In genomic region chr1:79745928-79746327, GRCh38 we compare ENCODE assay signal across 30 cellular contexts.
A peak's percentile ranks its signal among the peaks of the same experiment; 100 is the strongest.
DNase-seq lines count a peak whose midpoint lies in the region; ATAC-seq, FAIRE-seq and TF ChIP-seq lines count a peak whose summit lies in the region.
"Had no signal": no experiment of that assay in that cellular context is flagged by ENCODE, and none has a peak within 500 bp of the region (broad histone marks: within the 10 kb centered on the region; RNA-seq: fewer than 3 reads in every experiment).

No MANE protein-coding gene starts in this region.

- H3K36me3 ChIP-seq in IMR-90 (ENCODE audit: control insufficient read depth, insufficient read depth, low read length) (no peaks in the 10 kb centered on the region), Panc1 (ENCODE audit: control insufficient read depth, insufficient read depth, low read length) (no peaks in the 10 kb centered on the region), ovary (no peaks in the 10 kb centered on the region)
- H3K36me3 ChIP-seq: colonic mucosa, gastroesophageal sphincter, Peyer's patch, uterus had no signal

- H4K20me1 ChIP-seq in IMR-90 (ENCODE audit: insufficient read depth, low read length), result no peaks in the 10 kb centered on the region

- no peak overlapping the region for H4K91ac ChIP-seq in IMR-90 (ENCODE audit: insufficient read depth, low read depth, low read length)

- no peak overlapping the region for H4K5ac ChIP-seq in IMR-90 (ENCODE audit: low read depth, low read length)

- CTCF ChIA-PET in A549 (lab: Yijun Ruan, JAX), result no interaction called here
- CTCF ChIA-PET in IMR-90 (lab: Yijun Ruan, JAX), result no interaction called here
- CTCF ChIA-PET in Panc1 (lab: Charles Lee), result no interaction called here

- no peak for TF ChIP-seq EP300 in A549 (IDR thresholded peaks at IDR 0.05)
- no peak for TF ChIP-seq EP300 in ovary (IDR thresholded peaks at IDR 0.05)

- H4K8ac ChIP-seq in IMR-90 (ENCODE audit: low read depth in 2 of 2, low read length in 2 of 2), result no peak overlapping the region

- no TSS peak for BruUV-seq in IMR-90 (replicated peaks; lab: Mats Ljungman, UMichigan)
- BruUV-seq in Panc1 (replicated peaks; lab: Mats Ljungman, UMichigan), result no TSS peak

- H3K36me3 Mint-ChIP-seq in activated T-helper 1 cell treated with anti-CD3 and anti-CD28 coated beads, Interleukin-12 subunit alpha, Interleukin-12 subunit beta, Interleukin-2, Interleukin-4 antibody, amounts not matched to agents 30 ng/mL and 10 ng/mL and 1 ng/mL, durations not matched to agents 14 hours and 24 hours and 36 hours (ENCODE audit: low read depth), result no peaks in the 10 kb centered on the region
- H3K36me3 Mint-ChIP-seq: activated naive CD4-positive, alpha-beta T cell treated with anti-CD3 and anti-CD28 coated beads, Interleukin-2, amount 10 ng/mL, durations not matched to agents 7 days and 5 days; CD4-positive, alpha-beta memory T cell; IgD-negative memory B cell; naive thymus-derived CD4-positive, alpha-beta T cell had no signal

- H2BK5ac ChIP-seq in IMR-90 (ENCODE audit: low read depth, low read length, poor library complexity, severe bottlenecking), result no peak overlapping the region

- H3K9me3 ChIP-seq in A549 (no peaks in the 10 kb centered on the region), IMR-90 (ENCODE audit: control insufficient read depth, insufficient read depth, low read length) (no peaks in the 10 kb centered on the region), Panc1 (ENCODE audit: control insufficient read depth, insufficient read depth, low read depth, low read length) (no peaks in the 10 kb centered on the region; the same call in 1 of the 2 replicates), ovary (no peaks in the 10 kb centered on the region)
- H3K9me3 ChIP-seq: colonic mucosa, gastroesophageal sphincter, Peyer's patch, psoas muscle, testis, uterus had no signal

- H3K27me3 ChIP-seq in IMR-90 (ENCODE audit: control insufficient read depth, insufficient read depth, low read length) (no peaks in the 10 kb centered on the region), Panc1 (ENCODE audit: control insufficient read depth, insufficient read depth, low read length) (no peaks in the 10 kb centered on the region), ovary (no peaks in the 10 kb centered on the region)
- H3K27me3 ChIP-seq: colonic mucosa, gastroesophageal sphincter, Peyer's patch, testis, uterus had no signal

- H3K18ac ChIP-seq in IMR-90 (ENCODE audit: low read depth, low read length), result no peak overlapping the region

- dilution Hi-C loops in IMR-90 (cut with HindIII; ENCODE audit: low sequenced_read_pairs, unreplicated experiment), result no loop called here

- no peak overlapping the region for H3K23ac ChIP-seq in IMR-90 (ENCODE audit: low read depth, low read length)

- no peak overlapping the region for H2AFZ ChIP-seq in IMR-90 (replicated peaks; ENCODE audit: low read length, poor library complexity)

- no peak for FAIRE-seq in A549 (lab: Jason Lieb, UNC)
- FAIRE-seq: GM19239, H54 had no signal

- no peak overlapping the region for H3K4me3 Mint-ChIP-seq in activated T-helper 1 cell treated with anti-CD3 and anti-CD28 coated beads, Interleukin-12 subunit alpha, Interleukin-12 subunit beta, Interleukin-2, Interleukin-4 antibody, amounts not matched to agents 30 ng/mL and 10 ng/mL and 1 ng/mL, durations not matched to agents 14 hours and 24 hours and 36 hours
- H3K4me3 Mint-ChIP-seq: activated naive CD4-positive, alpha-beta T cell treated with anti-CD3 and anti-CD28 coated beads, Interleukin-2, amount 10 ng/mL, durations not matched to agents 7 days and 5 days; CD4-positive, alpha-beta memory T cell; IgD-negative memory B cell; naive thymus-derived CD4-positive, alpha-beta T cell had no signal

- TF ChIP-seq RAD21 in A549 (conservative IDR thresholded peaks at IDR 0.05 in 1 of 2, IDR thresholded peaks at IDR 0.05 in 1 of 2), result no peak
- no peak for TF ChIP-seq RAD21 in IMR-90 (IDR thresholded peaks at IDR 0.05; ENCODE audit: low read length)

- H3K4ac ChIP-seq in IMR-90 (ENCODE audit: low read depth, low read length), result no peak overlapping the region

- ATAC-seq in A549 (peak in 1 of 2 experiments; percentile 66; a peak in 2 of 6 replicates), IMR-90 (ENCODE audit: low read depth) (no peak), Panc1 (no peak)
- ATAC-seq: gastroesophageal sphincter; left lobe of liver; naive thymus-derived CD4-positive, alpha-beta T cell; psoas muscle; stimulated activated naive CD8-positive, alpha-beta T cell treated with anti-CD3 and anti-CD28 coated beads, Interleukin-15, Interleukin-2, amounts not matched to agents 100 U/mL and 50 U/mL, for 24 hours had no signal

- no peak overlapping the region for H3K56ac ChIP-seq in IMR-90 (ENCODE audit: extremely low read depth, insufficient read depth, low read length)

- H3K9ac ChIP-seq in IMR-90 (ENCODE audit: low read depth, low read length), result no peak overlapping the region

- H3K27ac ChIP-seq in A549, result no peak overlapping the region
- H3K27ac ChIP-seq in IMR-90 (ENCODE audit: insufficient read depth, low read length), result no peak overlapping the region
- H3K27ac ChIP-seq in Panc1 (ENCODE audit: low read length), result no peak overlapping the region
- no peak overlapping the region for H3K27ac ChIP-seq in epithelial cell of prostate
- H3K27ac ChIP-seq in ovary, result no peak overlapping the region
- H3K27ac ChIP-seq: colonic mucosa, gastroesophageal sphincter, Peyer's patch, psoas muscle, testis, uterus had no signal

- H3K9me1 ChIP-seq in IMR-90 (ENCODE audit: insufficient read depth, low read length), result no peaks in the 10 kb centered on the region

- H3K4me1 ChIP-seq in A549 (0 out of 3 replicates have a peak, but pooled peaks cover 4% of the 10 kb centered on the region), IMR-90 (ENCODE audit: control insufficient read depth, insufficient read depth, low read length) (no peaks in the 10 kb centered on the region), Panc1 (ENCODE audit: control insufficient read depth, insufficient read depth, low read length) (no peaks in the 10 kb centered on the region), ovary (ENCODE audit: insufficient read depth) (no peaks in the 10 kb centered on the region)
- H3K4me1 ChIP-seq: colonic mucosa, gastroesophageal sphincter, Peyer's patch, psoas muscle, testis, uterus had no signal

- H3K4me2 ChIP-seq in A549 (0 out of 3 replicates have a peak overlapping the region, but pooled peaks have one; percentile 18), IMR-90 (ENCODE audit: low read depth, low read length) (no peak overlapping the region)

- intact Hi-C loops in IMR-90 (cut with micrococcal nuclease), result no loop called here
- intact Hi-C loops in Panc1 (cut with micrococcal nuclease; ENCODE audit: unreplicated experiment), result no loop called here
- intact Hi-C loops in activated T-helper 1 cell treated with anti-CD3 and anti-CD28 coated beads, Interleukin-12 subunit alpha, Interleukin-12 subunit beta, Interleukin-2, Interleukin-4 antibody, amounts not matched to agents 30 ng/mL and 10 ng/mL and 1 ng/mL, durations not matched to agents 14 hours and 24 hours and 36 hours (cut with micrococcal nuclease), result no loop called here
- intact Hi-C loops in ovary (cut with DNase I), result no loop called here

- peak; percentile 1 to 30 for DNase-seq in A549 (ENCODE audit: low read depth in 1 of 2, low spot score in 1 of 2)
- DNase-seq in IMR-90, result peak; percentile 12
- DNase-seq in Panc1 (ENCODE audit: low read depth, low spot score), result peak; percentile 20
- peak; percentile 18 for DNase-seq in epithelial cell of prostate (ENCODE audit: low read depth, low spot score)
- DNase-seq in activated T-helper 1 cell treated with anti-CD3 and anti-CD28 coated beads, Interleukin-12 subunit alpha, Interleukin-12 subunit beta, Interleukin-2, Interleukin-4 antibody, amounts not matched to agents 30 ng/mL and 10 ng/mL and 1 ng/mL, durations not matched to agents 14 hours and 24 hours and 36 hours (ENCODE audit: low spot score), result no peak
- DNase-seq in NCI-H1436 (lab: John Stamatoyannopoulos, UW), result no peak
- no peak for DNase-seq in HPDE6-E6E7 (ENCODE audit: extremely low spot score)
- DNase-seq in ovary, result no peak
- DNase-seq: activated CD4-positive, alpha-beta T cell treated with anti-CD3 and anti-CD28 coated beads, Interleukin-2, amount 50 U/mL, for 4 hours; activated naive CD4-positive, alpha-beta T cell treated with anti-CD3 and anti-CD28 coated beads, Interleukin-2, amount 10 ng/mL, durations not matched to agents 7 days and 5 days; AML-193; amniotic stem cell; CD4-positive, alpha-beta memory T cell; colonic mucosa; DMS 273 treated with DMSO at 0.1 percent for 48 hours; hippocampal formation; naive thymus-derived CD4-positive, alpha-beta T cell; NCI-H510A; Peyer's patch; psoas muscle; stimulated activated CD4-positive, alpha-beta T cell treated with anti-CD3 and anti-CD28 coated beads, Interleukin-15, amount 100 ng/mL, for 24 hours; stimulated activated naive CD8-positive, alpha-beta T cell treated with anti-CD3 and anti-CD28 coated beads, Interleukin-15, Interleukin-2, amounts not matched to agents 100 U/mL and 50 U/mL, for 24 hours; T-helper 1 cell; testis; uterus had no signal

- peaks cover 7% of the 10 kb centered on the region for H3K9me3 Mint-ChIP-seq in activated T-helper 1 cell treated with anti-CD3 and anti-CD28 coated beads, Interleukin-12 subunit alpha, Interleukin-12 subunit beta, Interleukin-2, Interleukin-4 antibody, amounts not matched to agents 30 ng/mL and 10 ng/mL and 1 ng/mL, durations not matched to agents 14 hours and 24 hours and 36 hours

- TF ChIP-seq CTCF in A549 (IDR thresholded peaks at IDR 0.05) (no peak), IMR-90 (conservative IDR thresholded peaks at IDR 0.05; ENCODE audit: low read depth, low read length) (no peak), Panc1 (IDR thresholded peaks at IDR 0.05) (no peak), ovary (IDR thresholded peaks at IDR 0.05) (no peak)

- POLR2A ChIA-PET in A549 (lab: Yijun Ruan, JAX), result no interaction called here
- POLR2A ChIA-PET in IMR-90 (lab: Charles Lee; ENCODE audit: unreplicated experiment), result no interaction called here
- POLR2A ChIA-PET in Panc1 (lab: Charles Lee), result no interaction called here

- no peak overlapping the region for H3K4me3 ChIP-seq in A549
- no peak overlapping the region for H3K4me3 ChIP-seq in IMR-90 (ENCODE audit: insufficient read depth, low read depth, low read length)
- no peak overlapping the region for H3K4me3 ChIP-seq in Panc1 (ENCODE audit: low read depth in 2 of 2, low read length in 2 of 2)
- no peak overlapping the region for H3K4me3 ChIP-seq in ovary
- H3K4me3 ChIP-seq: colonic mucosa, gastroesophageal sphincter, Peyer's patch, psoas muscle, testis, uterus had no signal

- no peaks in the 10 kb centered on the region for H3K79me1 ChIP-seq in IMR-90 (ENCODE audit: low read depth in 1 of 2, low read length in 2 of 2)

- H3K14ac ChIP-seq in IMR-90 (replicated peaks; ENCODE audit: low read depth, low read length), result no peak overlapping the region

- no peak overlapping the region for H2BK20ac ChIP-seq in IMR-90 (ENCODE audit: low read depth, low read length)

- no peak overlapping the region for H2AK9ac ChIP-seq in IMR-90 (replicated peaks; ENCODE audit: low read depth, low read length, poor library complexity)

- TF ChIP-seq POLR2A in A549 (IDR thresholded peaks at IDR 0.05; ENCODE audit: low read length) (no peak), IMR-90 (IDR thresholded peaks at IDR 0.05; ENCODE audit: low read depth, low read length) (no peak), ovary (IDR thresholded peaks at IDR 0.05) (no peak)

- no peak overlapping the region for H2AK5ac ChIP-seq in IMR-90 (ENCODE audit: low read depth, low read length)

- H2BK120ac ChIP-seq in IMR-90 (ENCODE audit: low read depth, low read length), result no peak overlapping the region

- H3K27me3 Mint-ChIP-seq in activated T-helper 1 cell treated with anti-CD3 and anti-CD28 coated beads, Interleukin-12 subunit alpha, Interleukin-12 subunit beta, Interleukin-2, Interleukin-4 antibody, amounts not matched to agents 30 ng/mL and 10 ng/mL and 1 ng/mL, durations not matched to agents 14 hours and 24 hours and 36 hours (ENCODE audit: insufficient read depth), result no peaks in the 10 kb centered on the region
- H3K27me3 Mint-ChIP-seq: activated naive CD4-positive, alpha-beta T cell treated with anti-CD3 and anti-CD28 coated beads, Interleukin-2, amount 10 ng/mL, durations not matched to agents 7 days and 5 days; CD4-positive, alpha-beta memory T cell; IgD-negative memory B cell; naive thymus-derived CD4-positive, alpha-beta T cell had no signal

- no peak overlapping the region for H2BK15ac ChIP-seq in IMR-90 (ENCODE audit: low read depth, low read length)

- in situ Hi-C loops in IMR-90 (cut with MboI; ENCODE audit: low sequenced_read_pairs) (no loop called here), Panc1 (cut with HindIII; ENCODE audit: low pct_unique_long_range_greater_than_20kb, low sequenced_read_pairs) (no loop called here)

- H3K27ac Mint-ChIP-seq in activated T-helper 1 cell treated with anti-CD3 and anti-CD28 coated beads, Interleukin-12 subunit alpha, Interleukin-12 subunit beta, Interleukin-2, Interleukin-4 antibody, amounts not matched to agents 30 ng/mL and 10 ng/mL and 1 ng/mL, durations not matched to agents 14 hours and 24 hours and 36 hours, result no peak overlapping the region
- H3K27ac Mint-ChIP-seq: activated naive CD4-positive, alpha-beta T cell treated with anti-CD3 and anti-CD28 coated beads, Interleukin-2, amount 10 ng/mL, durations not matched to agents 7 days and 5 days; CD4-positive, alpha-beta memory T cell; naive thymus-derived CD4-positive, alpha-beta T cell had no signal

- 0% methylated on average over 2 of the region's 2 CpGs for WGBS in A549 (ENCODE audit: missing lambda C conversion rate)
- no CpG with 5 or more reads among the region's 2 CpGs for WGBS in IMR-90 (ENCODE audit: extremely low coverage in 2 of 2, insufficient read length in 1 of 2), 2 experiments
- 93 to 99% (median 98%) methylated on average over 2 of the region's 2 CpGs for WGBS in ovary, 3 donors

- no peaks in the 10 kb centered on the region for H3K4me1 Mint-ChIP-seq in activated T-helper 1 cell treated with anti-CD3 and anti-CD28 coated beads, Interleukin-12 subunit alpha, Interleukin-12 subunit beta, Interleukin-2, Interleukin-4 antibody, amounts not matched to agents 30 ng/mL and 10 ng/mL and 1 ng/mL, durations not matched to agents 14 hours and 24 hours and 36 hours (ENCODE audit: low read depth)
- H3K4me1 Mint-ChIP-seq: activated naive CD4-positive, alpha-beta T cell treated with anti-CD3 and anti-CD28 coated beads, Interleukin-2, amount 10 ng/mL, durations not matched to agents 7 days and 5 days; CD4-positive, alpha-beta memory T cell; naive thymus-derived CD4-positive, alpha-beta T cell had no signal

Comparison
In these comparisons a context has a peak if more than half of its experiments do, and no peak if none do; other contexts are left out.
1. DNase-seq: peak in A549 (2 of 2), IMR-90 (single experiment), Panc1 (single experiment) and epithelial cell of prostate (single experiment); none in activated T-helper 1 cell treated with anti-CD3 and anti-CD28 coated beads, Interleukin-12 subunit alpha, Interleukin-12 subunit beta, Interleukin-2, Interleukin-4 antibody, amounts not matched to agents 30 ng/mL and 10 ng/mL and 1 ng/mL, durations not matched to agents 14 hours and 24 hours and 36 hours (single experiment), NCI-H1436 (single experiment), HPDE6-E6E7 (single experiment) and ovary (0 of 5).